26 cellular contexts compared by ENCODE assay signal in the genomic region with DNA sequence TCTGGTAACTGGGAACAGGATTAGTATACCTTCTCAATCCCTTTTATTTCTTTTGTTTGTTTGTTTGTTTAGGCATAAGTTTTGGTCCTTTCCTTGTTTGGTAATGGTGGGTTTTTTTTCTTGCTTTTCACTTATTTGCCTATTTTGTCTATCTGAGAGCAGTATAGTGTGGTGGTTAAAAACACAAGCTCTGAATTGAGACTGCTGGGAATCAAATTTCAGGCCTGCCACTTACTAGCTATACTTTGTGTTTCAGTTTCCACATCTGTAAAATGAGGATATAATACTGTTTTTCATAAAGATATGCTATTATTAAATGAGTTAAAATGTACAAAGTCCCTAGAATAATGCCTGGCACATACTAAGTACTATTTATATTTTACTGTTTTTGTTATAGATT.
A peak's percentile ranks its signal among the peaks of the same experiment; 100 is the strongest.
DNase-seq lines count a peak whose midpoint lies in the region; ATAC-seq and TF ChIP-seq lines count a peak whose summit lies in the region.
"Had no signal": no experiment of that assay in that cellular context is flagged by ENCODE, and none has a peak within 500 bp of the region (broad histone marks: within the 10 kb centered on the region; RNA-seq: fewer than 3 reads in every experiment).

No MANE protein-coding gene starts in this region.

- no peaks in the 10 kb centered on the region for H4K20me1 ChIP-seq in KMS-11 (ENCODE audit: insufficient read depth)
- no peaks in the 10 kb centered on the region for H4K20me1 ChIP-seq in MM.1S (ENCODE audit: insufficient read depth, low read length)

- H3K79me2 ChIP-seq in KMS-11 (ENCODE audit: insufficient read depth, low read depth) (no peaks in the 10 kb centered on the region), MM.1S (ENCODE audit: low read length) (no peaks in the 10 kb centered on the region)

- intact Hi-C loops in CD8-positive, alpha-beta T cell (cut with DNase I, micrococcal nuclease): loop anchor here in 1 of 2 experiments (10.0 kb wide), 1 partner anchor 54 kb away; no protein-coding TSS in a partner anchor

- H3K27ac ChIP-seq in KMS-11 (peak overlapping the region; percentile 9; the same call in 1 of the 2 replicates), MM.1S (ENCODE audit: low read length) (no peak overlapping the region)
- no peak overlapping the region for H3K27ac ChIP-seq in CD8-positive, alpha-beta T cell (ENCODE audit: low read depth, low read length)
- H3K27ac ChIP-seq: brain microvascular endothelial cell, coronary artery, ovary, Peyer's patch, SJSA1, vagina, WERI-Rb-1 had no signal

- no peaks in the 10 kb centered on the region for H3K27me3 ChIP-seq in KMS-11 (ENCODE audit: insufficient read depth, low read depth)
- H3K27me3 ChIP-seq in MM.1S (replicated peaks; ENCODE audit: insufficient read depth, low read length): no peaks in the 10 kb centered on the region
- no peaks in the 10 kb centered on the region for H3K27me3 ChIP-seq in CD8-positive, alpha-beta T cell (ENCODE audit: insufficient read depth, low read length)
- H3K27me3 ChIP-seq: brain microvascular endothelial cell, ovary, Peyer's patch, SJSA1, vagina had no signal

- H3K36me3 ChIP-seq in KMS-11 (ENCODE audit: insufficient read depth): no peaks in the 10 kb centered on the region; the same call in 1 of the 2 replicates
- H3K36me3 ChIP-seq in MM.1S (replicated peaks; ENCODE audit: insufficient read depth, low read length): no peaks in the 10 kb centered on the region
- no peaks in the 10 kb centered on the region for H3K36me3 ChIP-seq in CD8-positive, alpha-beta T cell (ENCODE audit: insufficient read depth, low read length)
- H3K36me3 ChIP-seq: brain microvascular endothelial cell, ovary, Peyer's patch, SJSA1, vagina, WERI-Rb-1 had no signal

- H3F3A ChIP-seq in MM.1S (ENCODE audit: insufficient read depth, low read length): no peaks in the 10 kb centered on the region

- DNase-seq in NCI-H446 (lab: John Stamatoyannopoulos, UW) (no peak), MM.1S (no peak)
- DNase-seq in CD8-positive, alpha-beta T cell: no peak
- DNase-seq: ACHN; activated effector memory CD4-positive, alpha-beta T cell treated with Interleukin-2 at 50 U/mL for 16 hours; brain microvascular endothelial cell; C1 segment of cervical spinal cord; EL; H7; Karpas-422; NCI-H1048; ovary; Peyer's patch; WERI-Rb-1 had no signal

- POLR2A ChIA-PET in CD8-positive, alpha-beta T cell (lab: Charles Lee): no interaction called here

- no peak overlapping the region for H3K9ac ChIP-seq in KMS-11
- no peak overlapping the region for H3K9ac ChIP-seq in MM.1S (ENCODE audit: low read length)

- no peak overlapping the region for H3K4me3 Mint-ChIP-seq in CD8-positive, alpha-beta T cell
- H3K4me3 Mint-ChIP-seq: naive thymus-derived CD4-positive, alpha-beta T cell; T-helper 1 cell treated with Interleukin-12 subunit alpha and Interleukin-12 subunit beta and Interleukin-4 antibody, amounts not matched to agents 30 μg/mL and 1 μg/mL, for 36 hours had no signal

- peaks cover 3% of the 10 kb centered on the region for H3K27me3 Mint-ChIP-seq in CD8-positive, alpha-beta T cell (ENCODE audit: low read depth)

- no peaks in the 10 kb centered on the region for H3K9me2 ChIP-seq in MM.1S (replicated peaks; ENCODE audit: insufficient read depth, low read length)

- peaks cover 33% of the 10 kb centered on the region for H3K4me1 ChIP-seq in KMS-11 (ENCODE audit: low read depth, poor library complexity, severe bottlenecking)
- H3K4me1 ChIP-seq in MM.1S (ENCODE audit: low read length): 0 out of 2 replicates have a peak, but pooled peaks cover 4% of the 10 kb centered on the region
- no peaks in the 10 kb centered on the region for H3K4me1 ChIP-seq in CD8-positive, alpha-beta T cell (ENCODE audit: insufficient read depth, low read length)
- H3K4me1 ChIP-seq: Peyer's patch had no signal

- no peaks in the 10 kb centered on the region for H3K9me3 ChIP-seq in MM.1S (replicated peaks; ENCODE audit: insufficient read depth, low read length)
- H3K9me3 ChIP-seq in CD8-positive, alpha-beta T cell (ENCODE audit: low read length): no peaks in the 10 kb centered on the region
- H3K9me3 ChIP-seq: ovary, Peyer's patch, SJSA1, vagina had no signal

- TF ChIP-seq CTCF in KMS-11 (conservative IDR thresholded peaks at IDR 0.05; ENCODE audit: low read depth, low read length) (no peak), MM.1S (IDR thresholded peaks at IDR 0.05; ENCODE audit: low read length) (no peak)
- no peak for TF ChIP-seq CTCF in CD8-positive, alpha-beta T cell (IDR thresholded peaks at IDR 0.05)

- peak; percentile 71 for ATAC-seq in GM18511 (IDR thresholded peaks at IDR 0.05; ENCODE audit: unreplicated experiment)
- ATAC-seq in GM21423 (IDR thresholded peaks at IDR 0.05; ENCODE audit: unreplicated experiment): peak; percentile 56
- ATAC-seq in HG02884 (IDR thresholded peaks at IDR 0.05; ENCODE audit: unreplicated experiment): peak; percentile 70
- no peak for ATAC-seq in HG03135 (IDR thresholded peaks at IDR 0.05; ENCODE audit: unreplicated experiment)
- ATAC-seq in CD8-positive, alpha-beta T cell: no peak
- ATAC-seq: left colon; naive thymus-derived CD4-positive, alpha-beta T cell; sciatic nerve had no signal

- CTCF ChIA-PET in CD8-positive, alpha-beta T cell (lab: Charles Lee): no interaction called here

- no peak overlapping the region for H3K27ac Mint-ChIP-seq in CD8-positive, alpha-beta T cell
- H3K27ac Mint-ChIP-seq: T-helper 1 cell treated with Interleukin-12 subunit alpha and Interleukin-12 subunit beta and Interleukin-4 antibody, amounts not matched to agents 30 μg/mL and 1 μg/mL, for 36 hours had no signal

- H3K4me1 Mint-ChIP-seq in CD8-positive, alpha-beta T cell (ENCODE audit: low read depth): peaks cover 2% of the 10 kb centered on the region

- H3K4me3 ChIP-seq in KMS-11 (IDR thresholded peaks at IDR 0.05; ENCODE audit: insufficient read depth, low read depth, low read length) (no peak overlapping the region), MM.1S (ENCODE audit: low read length) (no peak overlapping the region)
- no peak overlapping the region for H3K4me3 ChIP-seq in CD8-positive, alpha-beta T cell (ENCODE audit: low read depth, low read length)
- H3K4me3 ChIP-seq: coronary artery, ovary, Peyer's patch, SJSA1, vagina had no signal

- H2AFZ ChIP-seq in KMS-11 (ENCODE audit: low read depth) (no peak overlapping the region), MM.1S (ENCODE audit: low read length) (no peak overlapping the region)

- peak overlapping the region; percentile 22 for H3K4me2 ChIP-seq in KMS-11
- H3K4me2 ChIP-seq in MM.1S (ENCODE audit: low read depth, low read length): no peak overlapping the region

- H3K9me3 Mint-ChIP-seq in CD8-positive, alpha-beta T cell: no peaks in the 10 kb centered on the region

- no peaks in the 10 kb centered on the region for H3K36me3 Mint-ChIP-seq in CD8-positive, alpha-beta T cell

Comparison
In these comparisons a context has a peak if more than half of its experiments do, and no peak if none do; other contexts are left out.
1. ATAC-seq: peak in GM18511 (single experiment), GM21423 (single experiment) and HG02884 (single experiment); none in HG03135 (single experiment) and CD8-positive, alpha-beta T cell (single experiment).